In the genomic region with DNA sequence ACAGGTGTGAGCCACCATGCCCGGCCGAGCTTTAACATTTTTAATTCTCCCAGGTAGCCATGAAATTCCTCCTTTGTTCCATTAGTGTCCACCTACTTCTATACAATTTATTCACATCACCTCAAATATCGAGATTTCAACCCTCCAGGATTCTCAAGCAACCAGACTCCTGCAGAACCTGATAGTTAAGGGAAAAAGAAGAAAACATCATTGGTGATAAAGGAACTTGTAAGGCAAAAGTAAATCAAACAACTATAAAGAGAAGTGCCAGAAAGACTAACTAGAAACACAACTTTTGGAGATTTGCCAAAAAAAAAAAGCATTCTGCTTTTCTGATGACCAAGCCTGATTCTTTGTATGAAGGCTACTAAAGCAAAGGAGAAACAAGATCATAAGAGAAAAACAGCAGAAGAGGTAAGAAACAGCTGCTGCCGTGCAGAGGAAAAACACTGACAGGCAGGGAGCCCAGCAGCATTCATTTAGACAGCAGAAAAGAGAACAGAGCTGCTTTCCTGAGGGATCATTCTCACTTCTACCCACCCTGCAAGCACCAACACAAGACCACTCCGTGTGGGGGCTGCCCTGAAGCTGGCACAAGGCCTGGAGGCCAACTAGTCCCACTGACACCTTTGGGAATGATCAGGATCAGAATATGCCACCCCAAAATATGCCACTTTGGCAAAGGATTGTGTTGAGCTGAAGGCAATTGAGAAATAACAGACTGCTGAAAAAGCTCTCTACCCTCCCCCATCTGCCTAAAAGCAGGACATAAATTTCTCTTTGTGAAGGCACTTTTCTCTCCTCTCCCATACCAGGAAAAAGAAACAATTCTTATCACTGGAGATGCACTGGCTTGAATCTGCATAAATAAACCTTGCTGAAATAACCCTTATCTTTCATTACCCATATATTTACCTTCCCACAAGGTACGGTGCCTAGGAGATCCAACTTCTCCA, we compare ENCODE assay signal across 9 cellular contexts.
A peak's percentile ranks its signal among the peaks of the same experiment; 100 is the strongest.
DNase-seq lines count a peak whose midpoint lies in the region; ATAC-seq and TF ChIP-seq lines count a peak whose summit lies in the region.
"Had no signal": no experiment of that assay in that cellular context is flagged by ENCODE, and none has a peak within 500 bp of the region (broad histone marks: within the 10 kb centered on the region; RNA-seq: fewer than 3 reads in every experiment).

No MANE protein-coding gene starts in this region.

- peak overlapping the region; percentile 84 for H2AFZ ChIP-seq in SK-N-SH (ENCODE audit: low read depth)

- H3K36me3 Mint-ChIP-seq in activated CD4-positive, alpha-beta T cell treated with anti-CD3 and anti-CD28 coated beads, Interleukin-2, amount 10 ng/mL, durations not matched to agents 24 days and 14 days (ENCODE audit: low read depth), result no peaks in the 10 kb centered on the region
- H3K36me3 Mint-ChIP-seq: activated naive CD8-positive, alpha-beta T cell treated with anti-CD3 and anti-CD28 coated beads, Interleukin-2, amount 10 ng/mL, durations not matched to agents 7 days and 5 days had no signal

- no peak overlapping the region for H3K9ac ChIP-seq in SK-N-SH

- no peaks in the 10 kb centered on the region for H3K9me3 ChIP-seq in SK-N-SH

- TF ChIP-seq CTCF in SK-N-SH (IDR thresholded peaks at IDR 0.05) (no peak), GM10266 (IDR thresholded peaks at IDR 0.05; ENCODE audit: control insufficient read depth, insufficient read depth, low read depth, missing control alignments) (no peak)

- H3K4me1 Mint-ChIP-seq in activated CD4-positive, alpha-beta T cell treated with anti-CD3 and anti-CD28 coated beads, Interleukin-2, amount 10 ng/mL, durations not matched to agents 24 days and 14 days, result no peaks in the 10 kb centered on the region
- H3K4me1 Mint-ChIP-seq: activated naive CD8-positive, alpha-beta T cell treated with anti-CD3 and anti-CD28 coated beads, Interleukin-2, amount 10 ng/mL, durations not matched to agents 7 days and 5 days had no signal

- H3K4me1 ChIP-seq in SK-N-SH (ENCODE audit: control insufficient read depth in 1 of 2, insufficient read depth in 2 of 2, low read depth in 1 of 2, low read length in 1 of 2), result peaks cover 6 to 28% of the 10 kb centered on the region in 2 experiments; a peak in 3 of 4 replicates

- CTCF ChIA-PET in SK-N-SH (lab: Yijun Ruan, JAX), result interaction anchor here (1.2 to 1.6 kb wide), 2 partner anchors 19 to 24 kb away, joined by 3 to 4 read pairs; no protein-coding TSS in a partner anchor

- H3K27me3 ChIP-seq in SK-N-SH (ENCODE audit: insufficient read depth), result no peaks in the 10 kb centered on the region

- H3K9me2 ChIP-seq in SK-N-SH, result no peaks in the 10 kb centered on the region

- no peaks in the 10 kb centered on the region for H3K9me3 Mint-ChIP-seq in activated CD4-positive, alpha-beta T cell treated with anti-CD3 and anti-CD28 coated beads, Interleukin-2, amount 10 ng/mL, durations not matched to agents 24 days and 14 days
- H3K9me3 Mint-ChIP-seq: activated naive CD8-positive, alpha-beta T cell treated with anti-CD3 and anti-CD28 coated beads, Interleukin-2, amount 10 ng/mL, durations not matched to agents 7 days and 5 days had no signal

- POLR2A ChIA-PET in SK-N-SH (lab: Yijun Ruan, JAX), result interaction anchor here (0.5 kb wide), 2 partner anchors 48 to 518 kb away, joined by 3 to 5 read pairs; no protein-coding TSS in a partner anchor

- H3K36me3 ChIP-seq in SK-N-SH (replicated peaks in 1 of 2; ENCODE audit: control insufficient read depth in 1 of 2, insufficient read depth in 2 of 2, low read length in 1 of 2), result no peaks in the 10 kb centered on the region

- H3K4me2 ChIP-seq in SK-N-SH, result peak overlapping the region; percentile 56

- TF ChIP-seq RAD21 in SK-N-SH (IDR thresholded peaks at IDR 0.05; ENCODE audit: low read length), result no peak

- peak overlapping the region; percentile 25 to 89; a peak in 3 of 4 replicates for H3K27ac ChIP-seq in SK-N-SH (ENCODE audit: low read depth in 2 of 2, low read length in 1 of 2)

- DNase-seq in COR-L47 (lab: John Stamatoyannopoulos, UW), result peak; percentile 1
- DNase-seq in SK-N-SH, result peak; percentile 28
- peak; percentile 55 for DNase-seq in Right ventricle myocardium superior
- DNase-seq in pons (ENCODE audit: low spot score), result peak; percentile 56
- DNase-seq in T-helper 1 cell, result no peak
- no peak for DNase-seq in NCI-H526 treated with DMSO at 0.1 percent for 48 hours (lab: John Stamatoyannopoulos, UW)
- no peak for DNase-seq in activated CD4-positive, alpha-beta T cell treated with anti-CD3 and anti-CD28 coated beads, Interleukin-2, amount 10 ng/mL, durations not matched to agents 24 days and 14 days
- no peak for DNase-seq in GM10266 (ENCODE audit: extremely low spot score)
- DNase-seq: activated naive CD8-positive, alpha-beta T cell treated with anti-CD3 and anti-CD28 coated beads, Interleukin-2, amount 10 ng/mL, durations not matched to agents 7 days and 5 days had no signal

- intact Hi-C loops in Right ventricle myocardium superior (cut with DNase I), result no loop called here
- intact Hi-C loops in activated CD4-positive, alpha-beta T cell treated with anti-CD3 and anti-CD28 coated beads, Interleukin-2, amount 10 ng/mL, durations not matched to agents 24 days and 14 days (cut with micrococcal nuclease), result no loop called here

- H4K20me1 ChIP-seq in SK-N-SH (ENCODE audit: insufficient read depth), result no peaks in the 10 kb centered on the region

- 0 out of 4 replicates have a peak, but pooled peaks of 1 of the 2 experiments have one; percentile 12 for TF ChIP-seq EP300 in SK-N-SH (IDR thresholded peaks at IDR 0.05; ENCODE audit: borderline replicate concordance in 1 of 2, low read depth in 1 of 2, low read length in 1 of 2)

- H3K79me2 ChIP-seq in SK-N-SH (ENCODE audit: insufficient read depth), result no peaks in the 10 kb centered on the region

- H3F3A ChIP-seq in SK-N-SH (replicated peaks; ENCODE audit: insufficient read depth), result no peaks in the 10 kb centered on the region

- H3K27me3 Mint-ChIP-seq in activated CD4-positive, alpha-beta T cell treated with anti-CD3 and anti-CD28 coated beads, Interleukin-2, amount 10 ng/mL, durations not matched to agents 24 days and 14 days, result peaks cover 5% of the 10 kb centered on the region
- H3K27me3 Mint-ChIP-seq: activated naive CD8-positive, alpha-beta T cell treated with anti-CD3 and anti-CD28 coated beads, Interleukin-2, amount 10 ng/mL, durations not matched to agents 7 days and 5 days had no signal

- H3K4me3 Mint-ChIP-seq in activated CD4-positive, alpha-beta T cell treated with anti-CD3 and anti-CD28 coated beads, Interleukin-2, amount 10 ng/mL, durations not matched to agents 24 days and 14 days, result no peak overlapping the region
- H3K4me3 Mint-ChIP-seq: activated naive CD8-positive, alpha-beta T cell treated with anti-CD3 and anti-CD28 coated beads, Interleukin-2, amount 10 ng/mL, durations not matched to agents 7 days and 5 days had no signal

- H3K27ac Mint-ChIP-seq in activated CD4-positive, alpha-beta T cell treated with anti-CD3 and anti-CD28 coated beads, Interleukin-2, amount 10 ng/mL, durations not matched to agents 24 days and 14 days, result no peak overlapping the region
- H3K27ac Mint-ChIP-seq: activated naive CD8-positive, alpha-beta T cell treated with anti-CD3 and anti-CD28 coated beads, Interleukin-2, amount 10 ng/mL, durations not matched to agents 7 days and 5 days had no signal

- H3K4me3 ChIP-seq in SK-N-SH (ENCODE audit: low read depth in 2 of 2, low read length in 1 of 2), result peak overlapping the region in 1 of 2 experiments; percentile 20; a peak in 2 of 4 replicates

- ATAC-seq in Right ventricle myocardium superior (ENCODE audit: poor library complexity), result peak; percentile 70

- WGBS in SK-N-SH (ENCODE audit: low lambda C conversion rate), result 48% methylated on average over 6 of the region's 6 CpGs

TF ChIP-seq in SK-N-SH, 30 proteins besides CTCF, POLR2A, EP300 and RAD21 (continues in another document):
- TF ChIP-seq NRF1 (IDR thresholded peaks at IDR 0.05; ENCODE audit: low read depth, low read length) (no peak), POLR2AphosphoS5 (IDR thresholded peaks at IDR 0.05; ENCODE audit: low read depth, low read length) (no peak), REST (IDR thresholded peaks at IDR 0.05; ENCODE audit: low read depth, low read length) (no peak), RXRA (IDR thresholded peaks at IDR 0.05; ENCODE audit: borderline replicate concordance, low read depth) (no peak), GATA2 (CRISPR knock-in tag; IDR thresholded peaks at IDR 0.05) (peak; percentile 35; the same call in 1 of the 2 replicates), TCF12 (IDR thresholded peaks at IDR 0.05) (peak; percentile 35; the same call in 1 of the 2 replicates)
- TF ChIP-seq, protein P1, sequence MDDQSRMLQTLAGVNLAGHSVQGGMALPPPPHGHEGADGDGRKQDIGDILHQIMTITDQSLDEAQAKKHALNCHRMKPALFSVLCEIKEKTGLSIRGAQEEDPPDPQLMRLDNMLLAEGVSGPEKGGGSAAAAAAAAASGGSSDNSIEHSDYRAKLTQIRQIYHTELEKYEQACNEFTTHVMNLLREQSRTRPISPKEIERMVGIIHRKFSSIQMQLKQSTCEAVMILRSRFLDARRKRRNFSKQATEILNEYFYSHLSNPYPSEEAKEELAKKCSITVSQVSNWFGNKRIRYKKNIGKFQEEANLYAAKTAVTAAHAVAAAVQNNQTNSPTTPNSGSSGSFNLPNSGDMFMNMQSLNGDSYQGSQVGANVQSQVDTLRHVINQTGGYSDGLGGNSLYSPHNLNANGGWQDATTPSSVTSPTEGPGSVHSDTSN (IDR thresholded peaks at IDR 0.05), result peak; percentile 58

Comparison
In these comparisons a context has a peak if more than half of its experiments do, and no peak if none do; other contexts are left out.
1. DNase-seq: peak in COR-L47 (single experiment), SK-N-SH (single experiment), Right ventricle myocardium superior (single experiment) and pons (single experiment); none in T-helper 1 cell (0 of 5), NCI-H526 treated with DMSO at 0.1 percent for 48 hours (single experiment), activated CD4-positive, alpha-beta T cell treated with anti-CD3 and anti-CD28 coated beads, Interleukin-2, amount 10 ng/mL, durations not matched to agents 24 days and 14 days (single experiment) and GM10266 (single experiment).